27 cellular contexts compared by ENCODE assay signal in genomic region chr2:234577191-234577590, GRCh38.
"Had no signal": no experiment of that assay in that cellular context is flagged by ENCODE, and none has a peak within 500 bp of the region (broad histone marks: within the 10 kb centered on the region; RNA-seq: fewer than 3 reads in every experiment).

No MANE protein-coding gene starts in this region.

- H3K9me3 ChIP-seq: breast epithelium, left lung, transverse colon had no signal

- H3K4me1 Mint-ChIP-seq: activated naive CD8-positive, alpha-beta T cell treated with anti-CD3 and anti-CD28 coated beads, Interleukin-2, amount 10 ng/mL, durations not matched to agents 7 days and 5 days; central memory CD8-positive, alpha-beta T cell; immature natural killer cell; natural killer cell had no signal

- H3K79me2 ChIP-seq: hepatocyte had no signal

- H3K4me2 ChIP-seq: hepatocyte had no signal

- FAIRE-seq: colon, endothelial cell of umbilical vein, frontal cortex, urothelium cell line had no signal

- H3K9me3 Mint-ChIP-seq: activated naive CD4-positive, alpha-beta T cell treated with anti-CD3 and anti-CD28 coated beads for 36 hours; activated naive CD8-positive, alpha-beta T cell treated with anti-CD3 and anti-CD28 coated beads, Interleukin-2, amount 10 ng/mL, durations not matched to agents 7 days and 5 days; central memory CD8-positive, alpha-beta T cell; immature natural killer cell; natural killer cell; T-helper 2 cell treated with Interferon-gamma antibody and Interleukin-4, amounts not matched to agents 5 μg/mL and 100 μg/mL, for 36 hours had no signal

- DNase-seq: activated CD4-positive, alpha-beta T cell treated with anti-CD3 and anti-CD28 coated beads for 1 hour; activated CD8-positive, alpha-beta memory T cell treated with anti-CD3 and anti-CD28 coated beads, Interleukin-2, amount 50 U/mL, for 48 hours; activated effector memory CD4-positive, alpha-beta T cell treated with Interleukin-2 at 50 U/mL for 16 hours; activated naive CD4-positive, alpha-beta T cell treated with anti-CD3 and anti-CD28 coated beads for 36 hours; activated naive CD8-positive, alpha-beta T cell treated with anti-CD3 and anti-CD28 coated beads, Interleukin-2, amount 10 ng/mL, durations not matched to agents 7 days and 5 days; activated T-cell treated with anti-CD3 and anti-CD28 coated beads, Interleukin-2, amount 50 U/mL, for 48 hours; amniotic stem cell; effector memory CD4-positive, alpha-beta T cell; glutamatergic neuron; immature natural killer cell; kidney glomerular epithelial cell; left lung; natural killer cell; right cardiac atrium; stimulated activated CD4-positive, alpha-beta T cell treated with anti-CD3 and anti-CD28 coated beads, Interleukin-1b, Interleukin-23, amount 100 ng/mL, for 48 hours; transverse colon; WERI-Rb-1 had no signal

- H2AFZ ChIP-seq: hepatocyte had no signal

- H3K36me3 Mint-ChIP-seq: activated naive CD8-positive, alpha-beta T cell treated with anti-CD3 and anti-CD28 coated beads, Interleukin-2, amount 10 ng/mL, durations not matched to agents 7 days and 5 days; immature natural killer cell; natural killer cell had no signal

- H3K4me3 Mint-ChIP-seq: activated naive CD4-positive, alpha-beta T cell treated with anti-CD3 and anti-CD28 coated beads for 36 hours; activated naive CD8-positive, alpha-beta T cell treated with anti-CD3 and anti-CD28 coated beads, Interleukin-2, amount 10 ng/mL, durations not matched to agents 7 days and 5 days; central memory CD8-positive, alpha-beta T cell; immature natural killer cell; natural killer cell; T-helper 2 cell treated with Interferon-gamma antibody and Interleukin-4, amounts not matched to agents 5 μg/mL and 100 μg/mL, for 36 hours had no signal

- H3K27me3 ChIP-seq: breast epithelium, hepatocyte, left lung, transverse colon had no signal

- H3K36me3 ChIP-seq: breast epithelium, left lung, transverse colon, WERI-Rb-1 had no signal

- H3K4me1 ChIP-seq: breast epithelium, left lung, transverse colon had no signal

- H3K27ac Mint-ChIP-seq: activated naive CD4-positive, alpha-beta T cell treated with anti-CD3 and anti-CD28 coated beads for 36 hours; activated naive CD8-positive, alpha-beta T cell treated with anti-CD3 and anti-CD28 coated beads, Interleukin-2, amount 10 ng/mL, durations not matched to agents 7 days and 5 days; immature natural killer cell; natural killer cell; T-helper 2 cell treated with Interferon-gamma antibody and Interleukin-4, amounts not matched to agents 5 μg/mL and 100 μg/mL, for 36 hours had no signal

- H3K27ac ChIP-seq: breast epithelium, hepatocyte, left lung, transverse colon, WERI-Rb-1 had no signal

- H3K4me3 ChIP-seq: breast epithelium, hepatocyte, left lung, lung, transverse colon had no signal

- ATAC-seq: esophagus mucosa, left lung, natural killer cell, right cardiac atrium had no signal
